In the genomic region with DNA sequence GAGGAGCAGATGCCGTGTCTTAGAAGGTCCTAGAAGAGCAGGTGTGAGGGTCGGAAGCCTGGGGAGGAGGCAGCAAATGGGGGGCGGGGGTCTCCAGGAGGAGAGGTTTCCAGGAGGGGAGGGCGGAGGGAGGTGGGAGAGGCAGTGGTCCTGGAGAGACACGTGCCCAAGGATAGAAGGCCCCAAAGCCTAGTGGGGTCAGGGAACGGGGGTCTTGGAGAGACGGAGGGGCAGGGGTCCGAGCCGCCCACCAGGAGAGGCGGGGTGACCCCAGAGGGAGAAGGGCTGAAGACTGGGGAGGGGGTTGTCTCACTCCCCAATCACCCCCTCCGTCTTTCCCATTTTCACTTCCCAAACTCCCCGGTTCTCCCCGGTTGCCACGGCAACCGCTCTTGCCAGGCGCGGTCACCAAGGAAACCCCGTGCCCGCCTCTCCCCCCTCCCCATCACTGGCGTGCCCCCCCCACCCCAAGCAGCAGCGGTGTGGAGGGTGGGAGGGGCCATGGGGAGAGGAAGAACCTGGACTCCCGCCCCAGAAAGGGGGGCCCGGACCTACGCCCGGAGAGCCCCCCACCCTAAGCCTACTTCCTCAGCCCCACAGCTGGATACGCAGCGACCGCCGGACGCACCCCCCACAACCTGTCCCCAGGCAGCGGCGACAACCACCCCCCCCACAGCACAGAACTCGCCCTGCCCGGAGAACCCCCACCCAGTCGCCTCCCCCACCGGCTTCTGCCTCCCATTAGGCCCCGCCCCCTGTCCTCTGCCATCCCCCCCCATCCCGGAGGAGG, we compare ENCODE assay signal across 12 cellular contexts. TPM values are rescaled to one million over a fixed set of nuclear protein-coding genes. Genes with fewer than 3 reads are reported as not detected.
DNase-seq lines count a peak whose midpoint lies in the region; ATAC-seq and TF ChIP-seq lines count a peak whose summit lies in the region.
"Had no signal": no experiment of that assay in that cellular context is flagged by ENCODE, and none has a peak within 500 bp of the region (broad histone marks: within the 10 kb centered on the region; RNA-seq: fewer than 3 reads in every experiment).

No MANE protein-coding gene starts in this region.

- peak overlapping the region; percentile 95 for H3K4me2 ChIP-seq in neural cell (ENCODE audit: low read length)

- peaks cover 43% of the 10 kb centered on the region for H3K27me3 ChIP-seq in HUES48 (ENCODE audit: control insufficient read depth, insufficient read depth, low read length)
- H3K27me3 ChIP-seq in neural cell (ENCODE audit: insufficient read depth, low read depth, low read length), result no peaks in the 10 kb centered on the region
- peaks cover 9% of the 10 kb centered on the region for H3K27me3 ChIP-seq in colonic mucosa
- peaks cover 0 to 89% of the 10 kb centered on the region in 2 donors for H3K27me3 ChIP-seq in tibial artery

- H3K9me2 ChIP-seq in neural cell (ENCODE audit: insufficient read depth, low read length), result no peaks in the 10 kb centered on the region

- H3K79me2 ChIP-seq in neural cell (replicated peaks; ENCODE audit: insufficient read depth, low read length), result peaks cover 50% of the 10 kb centered on the region

- no peak for TF ChIP-seq RAD21 in neural cell (conservative IDR thresholded peaks at IDR 0.05)

- H3K9me3 ChIP-seq in HUES48 (ENCODE audit: control insufficient read depth, insufficient read depth, low read length) (no peaks in the 10 kb centered on the region), neural cell (ENCODE audit: low read length) (no peaks in the 10 kb centered on the region), colonic mucosa (no peaks in the 10 kb centered on the region), tibial artery (no peaks in the 10 kb centered on the region)
- H3K9me3 ChIP-seq: gastroesophageal sphincter, SJCRH30 had no signal

- H3K4me1 ChIP-seq in HUES48 (ENCODE audit: control insufficient read depth, insufficient read depth, low read length), result peaks cover 3% of the 10 kb centered on the region; the same call in 1 of the 2 replicates
- no peaks in the 10 kb centered on the region for H3K4me1 ChIP-seq in colonic mucosa
- H3K4me1 ChIP-seq in tibial artery, result peaks cover 0 to 20% (median 9%) of the 10 kb centered on the region in 4 donors
- H3K4me1 ChIP-seq: SJCRH30 had no signal

- no peak overlapping the region for H3K9ac ChIP-seq in HUES48 (ENCODE audit: low read depth, low read length)
- peak overlapping the region; percentile 84 for H3K9ac ChIP-seq in neural cell (ENCODE audit: low read length)
- no peak overlapping the region for H3K9ac ChIP-seq in colonic mucosa (ENCODE audit: low read depth in 2 of 2, low read length in 2 of 2)

- TF ChIP-seq CTCF in neural cell (IDR thresholded peaks at IDR 0.05; ENCODE audit: poor library complexity, severe bottlenecking) (no peak), colonic mucosa (IDR thresholded peaks at IDR 0.05) (no peak), tibial artery (IDR thresholded peaks at IDR 0.05) (no peak)

- TF ChIP-seq EP300 in neural cell (conservative IDR thresholded peaks at IDR 0.05; ENCODE audit: poor library complexity, severe bottlenecking), result no peak

- peaks cover 5% of the 10 kb centered on the region for H3F3A ChIP-seq in neural cell (ENCODE audit: insufficient read depth, low read length, poor library complexity, severe bottlenecking)

- no peaks in the 10 kb centered on the region for H3K36me3 ChIP-seq in HUES48 (ENCODE audit: control insufficient read depth, insufficient read depth, low read length)
- H3K36me3 ChIP-seq in neural cell (ENCODE audit: insufficient read depth, low read length), result no peaks in the 10 kb centered on the region
- no peaks in the 10 kb centered on the region for H3K36me3 ChIP-seq in colonic mucosa
- H3K36me3 ChIP-seq in tibial artery, result no peaks in the 10 kb centered on the region
- H3K36me3 ChIP-seq: brain microvascular endothelial cell, gastroesophageal sphincter, SJCRH30 had no signal

- H3K27ac ChIP-seq in HUES48 (ENCODE audit: low read depth, low read length), result no peak overlapping the region
- H3K27ac ChIP-seq in cingulate gyrus (ENCODE audit: low read depth, low read length), result peak overlapping the region; percentile 39
- peak overlapping the region; percentile 81 for H3K27ac ChIP-seq in neural cell (ENCODE audit: low read length)
- H3K27ac ChIP-seq in colonic mucosa, result no peak overlapping the region
- no peak overlapping the region for H3K27ac ChIP-seq in tibial artery
- H3K27ac ChIP-seq: brain microvascular endothelial cell, gastroesophageal sphincter, SJCRH30 had no signal

- intact Hi-C loops in colonic mucosa (cut with DNase I) (no loop called here), tibial artery (cut with DNase I; ENCODE audit: low total_unique reads) (no loop called here)

- peaks cover 28% of the 10 kb centered on the region for H4K20me1 ChIP-seq in neural cell (ENCODE audit: insufficient read depth)

- H3K4me3 ChIP-seq in HUES48 (ENCODE audit: low read depth, low read length) (peak overlapping the region; percentile 56; the same call in 1 of the 2 replicates), neural cell (ENCODE audit: low read length) (peak overlapping the region; percentile 87), colonic mucosa (no peak overlapping the region), tibial artery (no peak overlapping the region)
- H3K4me3 ChIP-seq: SJCRH30 had no signal

- ATAC-seq in GM19455 (IDR thresholded peaks at IDR 0.05; ENCODE audit: unreplicated experiment), result no peak
- ATAC-seq: activated CD8-positive, alpha-beta T cell treated with anti-CD3 and anti-CD28 coated beads, Interleukin-2, amount 10 ng/mL, durations not matched to agents 7 days and 5 days; gastroesophageal sphincter had no signal

- DNase-seq in COLO668 (lab: John Stamatoyannopoulos, UW; ENCODE audit: unreplicated experiment) (peak; percentile 26), colonic mucosa (no peak), tibial artery (no peak), NCI-H2029 (lab: John Stamatoyannopoulos, UW) (no peak)
- DNase-seq: activated CD8-positive, alpha-beta T cell treated with anti-CD3 and anti-CD28 coated beads, Interleukin-2, amount 10 ng/mL, durations not matched to agents 7 days and 5 days; brain microvascular endothelial cell; SJCRH30 had no signal

- no peak overlapping the region for H2AFZ ChIP-seq in neural cell (ENCODE audit: low read depth, low read length)

TF ChIP-seq in neural cell, 6 proteins besides CTCF, POLR2A, EP300 and RAD21:
- TF ChIP-seq EZH2 (IDR thresholded peaks at IDR 0.05; ENCODE audit: borderline replicate concordance, insufficient read depth, low read length, poor library complexity, severe bottlenecking) (no peak), MXI1 (conservative IDR thresholded peaks at IDR 0.05; ENCODE audit: poor library complexity, severe bottlenecking) (peak; percentile 73), SMC3 (conservative IDR thresholded peaks at IDR 0.05; ENCODE audit: poor library complexity) (no peak), POLR2AphosphoS5 (IDR thresholded peaks at IDR 0.05) (peak; percentile 6), TAF1 (IDR thresholded peaks at IDR 0.05; ENCODE audit: low read depth) (no peak)
- TF ChIP-seq, protein P1, sequence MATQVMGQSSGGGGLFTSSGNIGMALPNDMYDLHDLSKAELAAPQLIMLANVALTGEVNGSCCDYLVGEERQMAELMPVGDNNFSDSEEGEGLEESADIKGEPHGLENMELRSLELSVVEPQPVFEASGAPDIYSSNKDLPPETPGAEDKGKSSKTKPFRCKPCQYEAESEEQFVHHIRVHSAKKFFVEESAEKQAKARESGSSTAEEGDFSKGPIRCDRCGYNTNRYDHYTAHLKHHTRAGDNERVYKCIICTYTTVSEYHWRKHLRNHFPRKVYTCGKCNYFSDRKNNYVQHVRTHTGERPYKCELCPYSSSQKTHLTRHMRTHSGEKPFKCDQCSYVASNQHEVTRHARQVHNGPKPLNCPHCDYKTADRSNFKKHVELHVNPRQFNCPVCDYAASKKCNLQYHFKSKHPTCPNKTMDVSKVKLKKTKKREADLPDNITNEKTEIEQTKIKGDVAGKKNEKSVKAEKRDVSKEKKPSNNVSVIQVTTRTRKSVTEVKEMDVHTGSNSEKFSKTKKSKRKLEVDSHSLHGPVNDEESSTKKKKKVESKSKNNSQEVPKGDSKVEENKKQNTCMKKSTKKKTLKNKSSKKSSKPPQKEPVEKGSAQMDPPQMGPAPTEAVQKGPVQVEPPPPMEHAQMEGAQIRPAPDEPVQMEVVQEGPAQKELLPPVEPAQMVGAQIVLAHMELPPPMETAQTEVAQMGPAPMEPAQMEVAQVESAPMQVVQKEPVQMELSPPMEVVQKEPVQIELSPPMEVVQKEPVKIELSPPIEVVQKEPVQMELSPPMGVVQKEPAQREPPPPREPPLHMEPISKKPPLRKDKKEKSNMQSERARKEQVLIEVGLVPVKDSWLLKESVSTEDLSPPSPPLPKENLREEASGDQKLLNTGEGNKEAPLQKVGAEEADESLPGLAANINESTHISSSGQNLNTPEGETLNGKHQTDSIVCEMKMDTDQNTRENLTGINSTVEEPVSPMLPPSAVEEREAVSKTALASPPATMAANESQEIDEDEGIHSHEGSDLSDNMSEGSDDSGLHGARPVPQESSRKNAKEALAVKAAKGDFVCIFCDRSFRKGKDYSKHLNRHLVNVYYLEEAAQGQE (IDR thresholded peaks at IDR 0.05; ENCODE audit: borderline replicate concordance), result no peak

RNA-seq across cellular contexts. Expression of gene LRRC4B, which starts 1.0 kb away (rescaled TPM):
- polyA plus RNA-seq in neural cell, result 83.1 and 98.9 TPM in 2 replicates
- polyA minus RNA-seq in neural cell, result 151 and 186 TPM in 2 replicates
- 1 to 10 TPM; 1.1 TPM for total RNA-seq in colonic mucosa
- total RNA-seq: activated CD8-positive, alpha-beta T cell treated with anti-CD3 and anti-CD28 coated beads, Interleukin-2, amount 10 ng/mL, durations not matched to agents 7 days and 5 days had no signal

RNA-seq across cellular contexts. Expression of gene ASPDH, which starts 53.5 kb away (rescaled TPM):
- 0.98 TPM in 1 of 2 replicates, not detected in the other for polyA plus RNA-seq in neural cell
- not detected in 2 replicates for polyA minus RNA-seq in neural cell
- total RNA-seq in colonic mucosa, result not detected
- total RNA-seq: activated CD8-positive, alpha-beta T cell treated with anti-CD3 and anti-CD28 coated beads, Interleukin-2, amount 10 ng/mL, durations not matched to agents 7 days and 5 days; gastroesophageal sphincter; SJCRH30 had no signal

RNA-seq across cellular contexts. Expression of gene JOSD2, which starts 56.3 kb away (rescaled TPM):
- polyA plus RNA-seq in neural cell, result 6.6 and 10.7 TPM in 2 replicates
- 2.8 and 2.9 TPM in 2 replicates for polyA minus RNA-seq in neural cell
- total RNA-seq in colonic mucosa, result 10 to 100 TPM; 27.0 to 45.0 TPM

Comparison
In these comparisons a context has a peak if more than half of its experiments do, and no peak if none do; other contexts are left out.
1. H3K27ac ChIP-seq: peak in cingulate gyrus (single experiment) and neural cell (single experiment); none in HUES48 (single experiment), colonic mucosa (single experiment) and tibial artery (0 of 2).
2. H3K4me3 ChIP-seq: peak in HUES48 (single experiment) and neural cell (single experiment); none in colonic mucosa (single experiment) and tibial artery (0 of 2).